ENCODE assay signal across 8 cellular contexts in genomic region chr13:39038569-39038898, GRCh38. TPM values are rescaled to one million over a fixed set of nuclear protein-coding genes. Genes with fewer than 3 reads are reported as not detected.
DNase-seq lines count a peak whose midpoint lies in the region; ATAC-seq, FAIRE-seq and TF ChIP-seq lines count a peak whose summit lies in the region.

No MANE protein-coding gene starts in this region.

- FAIRE-seq in RCC 7860 (lab: Jason Lieb, UNC), result no peak

- CTCF ChIA-PET in activated B cell treated with CpG ODN at 0.5 μM for 24 hours (lab: Charles Lee), result interaction anchor here (3.0 kb wide), 1 partner anchor 574 kb away, joined by 7 read pairs; no protein-coding TSS in a partner anchor

- ATAC-seq in GM19397 (IDR thresholded peaks at IDR 0.05; ENCODE audit: unreplicated experiment) (peak; percentile 27), HG03520 (IDR thresholded peaks at IDR 0.05; ENCODE audit: unreplicated experiment) (peak; percentile 35), activated B cell treated with CpG ODN at 0.5 μM for 24 hours (ENCODE audit: low read depth) (peak; percentile 43)
- ATAC-seq in stimulated activated naive CD8-positive, alpha-beta T cell treated with anti-CD3 and anti-CD28 coated beads, Interleukin-15, Interleukin-2, amounts not matched to agents 100 U/mL and 50 U/mL, for 24 hours, result peak; percentile 64

- no peak for TF ChIP-seq CTCF in activated B cell treated with CpG ODN at 0.5 μM for 24 hours (IDR thresholded peaks at IDR 0.05)

- peak; percentile 35 for DNase-seq in CD1c-positive myeloid dendritic cell (ENCODE audit: extremely low spot score)
- DNase-seq in activated B cell treated with CpG ODN at 0.5 μM for 24 hours, result no peak
- peak; percentile 20 for DNase-seq in dedifferentiated amniotic fluid mesenchymal stem cell (ENCODE audit: extremely low spot score)
- DNase-seq in mucosa of gallbladder (ENCODE audit: low spot score), result peak; percentile 16
- peak; percentile 56 for DNase-seq in stimulated activated naive CD8-positive, alpha-beta T cell treated with anti-CD3 and anti-CD28 coated beads, Interleukin-15, Interleukin-2, amounts not matched to agents 100 U/mL and 50 U/mL, for 24 hours
- DNase-seq in RCC 7860 (ENCODE audit: low spot score), result no peak

- peaks cover 24% of the 10 kb centered on the region for H3K36me3 Mint-ChIP-seq in activated B cell treated with CpG ODN at 0.5 μM for 24 hours (ENCODE audit: low read depth)

- intact Hi-C loops in activated B cell treated with CpG ODN at 0.5 μM for 24 hours (cut with micrococcal nuclease), result loop anchor here (1.0 to 5.0 kb wide), 5 partner anchors 617 to 1979 kb away; partner anchors contain the start of genes COG6, MRPS31, SUPT20H and UFM1

- H3K4me1 Mint-ChIP-seq in activated B cell treated with CpG ODN at 0.5 μM for 24 hours, result peaks cover 47% of the 10 kb centered on the region

- POLR2A ChIA-PET in activated B cell treated with CpG ODN at 0.5 μM for 24 hours (lab: Charles Lee), result interaction anchor here (0.9 to 1.9 kb wide), 5 partner anchors 9 to 689 kb away, joined by 3 to 11 read pairs (median 5); partner anchors contain the start of gene UFM1

- H3K9me3 Mint-ChIP-seq in activated B cell treated with CpG ODN at 0.5 μM for 24 hours, result no peaks in the 10 kb centered on the region

- H3K27me3 Mint-ChIP-seq in activated B cell treated with CpG ODN at 0.5 μM for 24 hours, result no peaks in the 10 kb centered on the region

- H3K4me3 Mint-ChIP-seq in activated B cell treated with CpG ODN at 0.5 μM for 24 hours, result peak overlapping the region; percentile 87

- peak overlapping the region; percentile 99 for H3K27ac Mint-ChIP-seq in activated B cell treated with CpG ODN at 0.5 μM for 24 hours

RNA-seq across cellular contexts. Expression of gene NHLRC3, which starts 0.3 kb away (rescaled TPM):
- total RNA-seq in activated B cell treated with CpG ODN at 0.5 μM for 24 hours (17.3 and 24.6 TPM in 2 replicates), mucosa of gallbladder (27.4 TPM)

RNA-seq across cellular contexts. Expression of gene PROSER1, which starts 0.6 kb away (rescaled TPM):
- total RNA-seq in activated B cell treated with CpG ODN at 0.5 μM for 24 hours (57.3 and 57.8 TPM in 2 replicates), mucosa of gallbladder (27.4 TPM)

RNA-seq across cellular contexts. Expression of gene STOML3, which starts 47.9 kb away (rescaled TPM):
- total RNA-seq in activated B cell treated with CpG ODN at 0.5 μM for 24 hours (not detected in 2 replicates), mucosa of gallbladder (not detected)

Comparison
In these comparisons a context has a peak if more than half of its experiments do, and no peak if none do; other contexts are left out.
1. DNase-seq: peak in CD1c-positive myeloid dendritic cell (single experiment), dedifferentiated amniotic fluid mesenchymal stem cell (single experiment), mucosa of gallbladder (single experiment) and stimulated activated naive CD8-positive, alpha-beta T cell treated with anti-CD3 and anti-CD28 coated beads, Interleukin-15, Interleukin-2, amounts not matched to agents 100 U/mL and 50 U/mL, for 24 hours (single experiment); none in activated B cell treated with CpG ODN at 0.5 μM for 24 hours (single experiment) and RCC 7860 (single experiment).
2. Peak in every context shown above with its lines, with median percentiles within 50 percentile points of each other: ATAC-seq.